34 cellular contexts compared by ENCODE assay signal in genomic region chr6:88835210-88835609, GRCh38.
"Had no signal": no experiment of that assay in that cellular context is flagged by ENCODE, and none has a peak within 500 bp of the region (broad histone marks: within the 10 kb centered on the region; RNA-seq: fewer than 3 reads in every experiment).

No MANE protein-coding gene starts in this region.

- DNase-seq: Karpas-422, Kasumi-1, MG63, MM.1S, MV-4-11, NCI-H1048, NCI-H1092, NCI-H1092 treated with DMSO at 0.1 percent for 48 hours, NCI-H1105, NCI-H1105 treated with DMSO at 0.1 percent for 48 hours, NCI-H1417, NCI-H1417 treated with DMSO at 0.1 percent for 48 hours, NCI-H1436, NCI-H1436 treated with DMSO at 0.1 percent for 48 hours, NCI-H146, NCI-H1694, NCI-H1694 treated with DMSO at 0.1 percent for 48 hours, NCI-H187, NCI-H187 treated with DMSO at 0.1 percent for 48 hours, NCI-H1930, NCI-H2029, NCI-H2029 treated with DMSO at 0.1 percent for 48 hours, NCI-H2081, NCI-H2081 treated with DMSO at 0.1 percent for 48 hours, NCI-H2107, NCI-H2171, NCI-H2171 treated with DMSO at 0.1 percent for 48 hours, NCI-H2227 treated with DMSO at 0.1 percent for 48 hours, NCI-H226, NCI-H345, NCI-H446, NCI-H446 treated with DMSO at 0.1 percent for 48 hours, NCI-H510A, NCI-H510A treated with DMSO at 0.1 percent for 48 hours had no signal

- H3K36me3 ChIP-seq: MG63 had no signal

- H3K4me3 ChIP-seq: MG63 had no signal

- H3K27me3 ChIP-seq: MG63 had no signal
